Comparison of ENCODE assay signal across 1 cellular context in genomic region chr12:114054982-114055381, GRCh38.
TF ChIP-seq lines count a peak whose summit lies in the region.

No MANE protein-coding gene starts in this region.

TF ChIP-seq in K562, 482 proteins besides CTCF, POLR2A, EP300 and RAD21 (continued from another document):
- TF ChIP-seq SOX6 (IDR thresholded peaks at IDR 0.05) = no peak
- TF ChIP-seq NCOA4 (IDR thresholded peaks at IDR 0.05; ENCODE audit: partially characterized antibody) = no peak
- TF ChIP-seq, protein P1, sequence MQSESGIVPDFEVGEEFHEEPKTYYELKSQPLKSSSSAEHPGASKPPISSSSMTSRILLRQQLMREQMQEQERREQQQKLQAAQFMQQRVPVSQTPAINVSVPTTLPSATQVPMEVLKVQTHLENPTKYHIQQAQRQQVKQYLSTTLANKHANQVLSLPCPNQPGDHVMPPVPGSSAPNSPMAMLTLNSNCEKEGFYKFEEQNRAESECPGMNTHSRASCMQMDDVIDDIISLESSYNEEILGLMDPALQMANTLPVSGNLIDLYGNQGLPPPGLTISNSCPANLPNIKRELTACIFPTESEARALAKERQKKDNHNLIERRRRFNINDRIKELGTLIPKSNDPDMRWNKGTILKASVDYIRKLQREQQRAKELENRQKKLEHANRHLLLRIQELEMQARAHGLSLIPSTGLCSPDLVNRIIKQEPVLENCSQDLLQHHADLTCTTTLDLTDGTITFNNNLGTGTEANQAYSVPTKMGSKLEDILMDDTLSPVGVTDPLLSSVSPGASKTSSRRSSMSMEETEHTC (IDR thresholded peaks at IDR 0.05) = no peak
